ENCODE assay signal across 23 cellular contexts in genomic region chr2:86617153-86617552, GRCh38. TPM values are rescaled to one million over a fixed set of nuclear protein-coding genes. Genes with fewer than 3 reads are reported as not detected.
A peak's percentile ranks its signal among the peaks of the same experiment; 100 is the strongest.
DNase-seq lines count a peak whose midpoint lies in the region; ATAC-seq and TF ChIP-seq lines count a peak whose summit lies in the region.
"Had no signal": no experiment of that assay in that cellular context is flagged by ENCODE, and none has a peak within 500 bp of the region (broad histone marks: within the 10 kb centered on the region; RNA-seq: fewer than 3 reads in every experiment).

No MANE protein-coding gene starts in this region.

- H3K4me3 Mint-ChIP-seq in neural progenitor cell = no peak overlapping the region
- H3K4me3 Mint-ChIP-seq: activated CD8-positive, alpha-beta memory T cell treated with anti-CD3 and anti-CD28 coated beads, Interleukin-2, amount 10 ng/mL, durations not matched to agents 7 days and 5 days; memory B cell; nephron progenitor cell had no signal

- H3K9me3 ChIP-seq in neural progenitor cell (ENCODE audit: low read depth) = no peaks in the 10 kb centered on the region

- H3K36me3 ChIP-seq in GM06990 (ENCODE audit: control insufficient read depth, insufficient read depth, low read length) = peaks cover 1% of the 10 kb centered on the region
- no peaks in the 10 kb centered on the region for H3K36me3 ChIP-seq in neural progenitor cell

- H2AFZ ChIP-seq in neural progenitor cell (replicated peaks) = no peak overlapping the region

- H3K27me3 ChIP-seq in GM06990 (replicated peaks; ENCODE audit: control insufficient read depth, insufficient read depth, low read length) (no peaks in the 10 kb centered on the region), neural progenitor cell (no peaks in the 10 kb centered on the region)

- H3F3A ChIP-seq in neural progenitor cell (ENCODE audit: low read depth) = no peaks in the 10 kb centered on the region

- TF ChIP-seq CTCF in GM06990 (IDR thresholded peaks at IDR 0.05; ENCODE audit: insufficient read depth, low read length, poor library complexity, severe bottlenecking) (no peak), neural progenitor cell (IDR thresholded peaks at IDR 0.05) (no peak)

- no peak overlapping the region for H3K9ac ChIP-seq in neural progenitor cell

- H3K36me3 Mint-ChIP-seq in neural progenitor cell = peaks cover 17% of the 10 kb centered on the region

- peaks cover 23% of the 10 kb centered on the region for H4K20me1 ChIP-seq in neural progenitor cell (ENCODE audit: low read depth)

- peaks cover 13% of the 10 kb centered on the region for H3K4me1 ChIP-seq in neural progenitor cell

- no peaks in the 10 kb centered on the region for H3K9me3 Mint-ChIP-seq in neural progenitor cell
- H3K9me3 Mint-ChIP-seq: brain; CD8-positive, alpha-beta memory T cell; memory B cell; nephron progenitor cell had no signal

- no peaks in the 10 kb centered on the region for H3K27me3 Mint-ChIP-seq in neural progenitor cell (ENCODE audit: insufficient read depth, low read depth)
- H3K27me3 Mint-ChIP-seq: activated CD8-positive, alpha-beta memory T cell treated with anti-CD3 and anti-CD28 coated beads, Interleukin-2, amount 10 ng/mL, durations not matched to agents 7 days and 5 days; CD8-positive, alpha-beta memory T cell; memory B cell had no signal

- H3K4me3 ChIP-seq in GM06990 (replicated peaks; ENCODE audit: low read depth, low read length) = peak overlapping the region; percentile 25; the same call in 1 of the 2 replicates
- no peak overlapping the region for H3K4me3 ChIP-seq in neural progenitor cell
- H3K4me3 ChIP-seq: K562 had no signal

- ATAC-seq in GM18907 (IDR thresholded peaks at IDR 0.05; ENCODE audit: unreplicated experiment) = peak; percentile 53
- peak; percentile 58 for ATAC-seq in GM21786 (IDR thresholded peaks at IDR 0.05; ENCODE audit: unreplicated experiment)
- ATAC-seq in HG03432 (IDR thresholded peaks at IDR 0.05; ENCODE audit: unreplicated experiment) = peak; percentile 54
- ATAC-seq: activated CD8-positive, alpha-beta memory T cell treated with anti-CD3 and anti-CD28 coated beads, Interleukin-2, amount 10 ng/mL, durations not matched to agents 7 days and 5 days; K562; Right ventricle myocardium inferior had no signal

- H3K79me2 ChIP-seq in neural progenitor cell (ENCODE audit: low read depth) = peaks cover 18% of the 10 kb centered on the region

- H3K4me1 Mint-ChIP-seq in neural progenitor cell = peaks cover 15% of the 10 kb centered on the region

- no peak overlapping the region for H3K27ac ChIP-seq in neural progenitor cell
- H3K27ac ChIP-seq: HL-60 had no signal

- H3K4me2 ChIP-seq in neural progenitor cell = no peak overlapping the region

- H3K27ac Mint-ChIP-seq in neural progenitor cell = no peak overlapping the region
- H3K27ac Mint-ChIP-seq: activated CD8-positive, alpha-beta memory T cell treated with anti-CD3 and anti-CD28 coated beads, Interleukin-2, amount 10 ng/mL, durations not matched to agents 7 days and 5 days; memory B cell; nephron progenitor cell had no signal

- DNase-seq in GM06990 (ENCODE audit: extremely low read depth, insufficient read length) = peak; percentile 10
- no peak for DNase-seq in OCI-M2 (lab: John Stamatoyannopoulos, UW; ENCODE audit: unreplicated experiment)
- no peak for DNase-seq in DMS114 treated with DMSO at 0.1 percent for 48 hours (lab: John Stamatoyannopoulos, UW; ENCODE audit: unreplicated experiment)
- no peak for DNase-seq in stimulated activated CD4-positive, alpha-beta T cell treated with anti-CD3 and anti-CD28 coated beads, Interleukin-15, amount 100 ng/mL, for 24 hours
- no peak for DNase-seq in neural progenitor cell (ENCODE audit: low spot score)
- DNase-seq: activated CD4-positive, CD25-positive, alpha-beta regulatory T cell; activated CD8-positive, alpha-beta memory T cell treated with anti-CD3 and anti-CD28 coated beads, Interleukin-2, amount 10 ng/mL, durations not matched to agents 7 days and 5 days; activated naive CD4-positive, alpha-beta T cell treated with Interleukin-2 at 50 U/mL for 16 hours; CD8-positive, alpha-beta memory T cell; dermis blood vessel endothelial cell; EL; erythroblast; glutamatergic neuron; nephron progenitor cell; retina had no signal

RNA-seq across cellular contexts. Expression of gene RNF103, which starts 6.5 kb away (rescaled TPM):
- total RNA-seq in neural progenitor cell (ENCODE audit: low replicate concordance) = 15.9 and 26.5 TPM in 2 replicates

RNA-seq across cellular contexts. Expression of gene CHMP3, which starts 53.9 kb away (rescaled TPM):
- total RNA-seq in neural progenitor cell (ENCODE audit: low replicate concordance) = 19.0 and 21.9 TPM in 2 replicates
